Comparison of ENCODE assay signal across 14 cellular contexts in genomic region chr12:124407074-124407473, GRCh38.
A peak's percentile ranks its signal among the peaks of the same experiment; 100 is the strongest.
DNase-seq lines count a peak whose midpoint lies in the region; ATAC-seq and TF ChIP-seq lines count a peak whose summit lies in the region.
"Had no signal": no experiment of that assay in that cellular context is flagged by ENCODE, and none has a peak within 500 bp of the region (broad histone marks: within the 10 kb centered on the region; RNA-seq: fewer than 3 reads in every experiment).

No MANE protein-coding gene starts in this region.

- H3K27ac ChIP-seq in SK-N-SH (ENCODE audit: low read depth in 2 of 2, low read length in 1 of 2) (peak overlapping the region in 1 of 2 experiments; percentile 78; a peak in 2 of 4 replicates), PC-3 (ENCODE audit: low read length) (no peak overlapping the region), neuronal stem cell (replicated peaks; ENCODE audit: low read length) (no peak overlapping the region), right atrium auricular region (no peak overlapping the region)
- H3K27ac ChIP-seq: BLaER1 treated with 17β-estradiol and CSF1 and Interleukin-3, amounts not matched to agents 10 nM and 100 nM had no signal

- H3K79me2 ChIP-seq in SK-N-SH (ENCODE audit: insufficient read depth), result peaks cover 70% of the 10 kb centered on the region
- H3K79me2 ChIP-seq in PC-3 (ENCODE audit: low read length), result peaks cover 27% of the 10 kb centered on the region

- WGBS in SK-N-SH (ENCODE audit: low lambda C conversion rate), result 98% methylated on average over 8 of the region's 8 CpGs
- WGBS in neuronal stem cell (ENCODE audit: extremely low coverage in 2 of 2, insufficient read length in 2 of 2, insufficient replicate concordance in 1 of 2), 2 donors, result no CpG with 5 or more reads among the region's 8 CpGs

- no peaks in the 10 kb centered on the region for H3K27me3 ChIP-seq in SK-N-SH (ENCODE audit: insufficient read depth)
- H3K27me3 ChIP-seq in PC-3 (ENCODE audit: low read length), result no peaks in the 10 kb centered on the region
- no peaks in the 10 kb centered on the region for H3K27me3 ChIP-seq in neuronal stem cell (ENCODE audit: control insufficient read depth in 3 of 3, insufficient read depth in 3 of 3, low read depth in 1 of 3, low read length in 3 of 3)
- H3K27me3 ChIP-seq in right atrium auricular region, result no peaks in the 10 kb centered on the region
- H3K27me3 ChIP-seq: BLaER1 treated with 17β-estradiol and CSF1 and Interleukin-3, amounts not matched to agents 10 nM and 100 nM had no signal

- no TSS peak for BruUV-seq in PC-3 (replicated peaks; lab: Mats Ljungman, UMichigan)

- H3K23ac ChIP-seq in neuronal stem cell (ENCODE audit: low read depth, low read length, poor library complexity), result peak overlapping the region; percentile 95

- no peak overlapping the region for H4K91ac ChIP-seq in neuronal stem cell (ENCODE audit: low read depth, low read length, poor library complexity)

- H2BK5ac ChIP-seq in neuronal stem cell (ENCODE audit: low read length), result no peak overlapping the region

- H2AK5ac ChIP-seq in neuronal stem cell (ENCODE audit: low read depth, low read length), result no peak overlapping the region

- DNase-seq in SK-N-SH, result no peak
- DNase-seq in PC-3, result no peak
- DNase-seq in effector memory CD8-positive, alpha-beta T cell, result no peak
- DNase-seq in neuronal stem cell (ENCODE audit: low spot score), result no peak
- DNase-seq in right atrium auricular region (ENCODE audit: low spot score), result no peak
- DNase-seq in medulla oblongata (ENCODE audit: extremely low spot score), result no peak
- DNase-seq: 8988T, EL, NCI-H69, SHP77 had no signal

- H3K79me1 ChIP-seq in neuronal stem cell (ENCODE audit: low read depth, low read length), result peaks cover 15% of the 10 kb centered on the region

- no peak overlapping the region for H3K18ac ChIP-seq in neuronal stem cell (ENCODE audit: low read length)

- no peak for TF ChIP-seq RAD21 in SK-N-SH (IDR thresholded peaks at IDR 0.05; ENCODE audit: low read length)

- ATAC-seq in SK-N-SH treated with all-trans-retinoic acid at 6 μM for 48 hours (no peak), PC-3 (no peak), GM19023 (IDR thresholded peaks at IDR 0.05; ENCODE audit: unreplicated experiment) (no peak)
- no peak for ATAC-seq in effector memory CD8-positive, alpha-beta T cell (replicated peaks)
- ATAC-seq: Panc1 had no signal

- H4K20me1 ChIP-seq in SK-N-SH (ENCODE audit: insufficient read depth), result peaks cover 27% of the 10 kb centered on the region
- 0 out of 2 replicates have a peak, but pooled peaks cover 1% of the 10 kb centered on the region for H4K20me1 ChIP-seq in PC-3 (ENCODE audit: low read length)

- H3K4ac ChIP-seq in neuronal stem cell (ENCODE audit: low read length), result peak overlapping the region; percentile 6

- no peak overlapping the region for H4K8ac ChIP-seq in neuronal stem cell (ENCODE audit: low read depth, low read length)

- no peak overlapping the region for H3K4me3 Mint-ChIP-seq in effector memory CD8-positive, alpha-beta T cell

- H3K4me1 Mint-ChIP-seq in effector memory CD8-positive, alpha-beta T cell (ENCODE audit: low read depth in 2 of 2), result peaks cover 16 to 24% of the 10 kb centered on the region in 2 donors

- H2BK120ac ChIP-seq in neuronal stem cell (ENCODE audit: low read depth, low read length), result no peak overlapping the region

- H3K4me2 ChIP-seq in SK-N-SH, result no peak overlapping the region
- no peak overlapping the region for H3K4me2 ChIP-seq in PC-3 (ENCODE audit: low read length)
- no peak overlapping the region for H3K4me2 ChIP-seq in neuronal stem cell (ENCODE audit: insufficient read depth, low read length, poor library complexity, severe bottlenecking)
- H3K4me2 ChIP-seq: BLaER1 treated with 17β-estradiol and CSF1 and Interleukin-3, amounts not matched to agents 10 nM and 100 nM had no signal

- CTCF ChIA-PET in SK-N-SH (lab: Yijun Ruan, JAX) (interaction anchor here (0.6 to 5.3 kb wide), 5 partner anchors 9 to 370 kb away, joined by 3 to 37 read pairs (median 3); no protein-coding TSS in a partner anchor), PC-3 (lab: Charles Lee) (no interaction called here)

- no peaks in the 10 kb centered on the region for H3K27me3 Mint-ChIP-seq in effector memory CD8-positive, alpha-beta T cell

- POLR2A ChIA-PET in SK-N-SH (lab: Yijun Ruan, JAX) (interaction anchor here (0.9 kb wide), 1 partner anchor 18 kb away, joined by 3 read pairs; no protein-coding TSS in a partner anchor), PC-3 (lab: Charles Lee; ENCODE audit: unreplicated experiment) (no interaction called here)

- H3K9me3 Mint-ChIP-seq in effector memory CD8-positive, alpha-beta T cell, result no peaks in the 10 kb centered on the region

- H3K9me2 ChIP-seq in SK-N-SH (no peaks in the 10 kb centered on the region), PC-3 (replicated peaks; ENCODE audit: low read length) (no peaks in the 10 kb centered on the region)

- no peaks in the 10 kb centered on the region for H3K9me3 ChIP-seq in SK-N-SH
- no peaks in the 10 kb centered on the region for H3K9me3 ChIP-seq in PC-3 (ENCODE audit: low read length)
- no peaks in the 10 kb centered on the region for H3K9me3 ChIP-seq in neuronal stem cell (replicated peaks in 1 of 2; ENCODE audit: control insufficient read depth in 2 of 2, insufficient read depth in 1 of 2, low read depth in 1 of 2, low read length in 2 of 2)
- H3K9me3 ChIP-seq in right atrium auricular region, result no peaks in the 10 kb centered on the region
- H3K9me3 ChIP-seq: BLaER1 treated with 17β-estradiol and CSF1 and Interleukin-3, amounts not matched to agents 10 nM and 100 nM had no signal

- TF ChIP-seq CTCF in SK-N-SH (IDR thresholded peaks at IDR 0.05) (no peak), PC-3 (conservative IDR thresholded peaks at IDR 0.05; ENCODE audit: low read depth, low read length) (peak; percentile 17; the same call in 1 of the 2 replicates), right atrium auricular region (IDR thresholded peaks at IDR 0.05) (no peak)

- intact Hi-C loops in PC-3 (cut with micrococcal nuclease), result no loop called here

- H3K9ac ChIP-seq in SK-N-SH (no peak overlapping the region), PC-3 (ENCODE audit: low read length) (no peak overlapping the region), neuronal stem cell (ENCODE audit: low read depth, low read length, poor library complexity) (no peak overlapping the region)
- H3K9ac ChIP-seq: BLaER1 treated with 17β-estradiol and CSF1 and Interleukin-3, amounts not matched to agents 10 nM and 100 nM had no signal

- no peak overlapping the region for H2BK12ac ChIP-seq in neuronal stem cell (ENCODE audit: low read length)

- H3K36me3 Mint-ChIP-seq in effector memory CD8-positive, alpha-beta T cell (ENCODE audit: insufficient read depth), result peaks cover 14% of the 10 kb centered on the region

- H3K36me3 ChIP-seq in SK-N-SH (replicated peaks in 1 of 2; ENCODE audit: control insufficient read depth in 1 of 2, insufficient read depth in 2 of 2, low read length in 1 of 2) (peaks cover 4 to 18% of the 10 kb centered on the region in 2 experiments), PC-3 (ENCODE audit: low read depth, low read length) (peaks cover 12% of the 10 kb centered on the region), neuronal stem cell (replicated peaks in 1 of 2; ENCODE audit: control insufficient read depth in 2 of 2, insufficient read depth in 2 of 2, low read length in 2 of 2) (peaks cover 0 to 3% of the 10 kb centered on the region in 2 donors), right atrium auricular region (peaks cover 21% of the 10 kb centered on the region)

- H3K4me3 ChIP-seq in SK-N-SH (ENCODE audit: low read depth in 2 of 2, low read length in 1 of 2) (no peak overlapping the region), PC-3 (ENCODE audit: low read length) (no peak overlapping the region), neuronal stem cell (ENCODE audit: low read length in 2 of 2) (no peak overlapping the region), right atrium auricular region (no peak overlapping the region)
- H3K4me3 ChIP-seq: BLaER1 treated with 17β-estradiol and CSF1 and Interleukin-3, amounts not matched to agents 10 nM and 100 nM had no signal

- peak overlapping the region; percentile 70 to 82 for H3K27ac Mint-ChIP-seq in effector memory CD8-positive, alpha-beta T cell

- H2AFZ ChIP-seq in SK-N-SH (ENCODE audit: low read depth), result no peak overlapping the region
- H2AFZ ChIP-seq in PC-3 (ENCODE audit: low read length), result no peak overlapping the region
- H2AFZ ChIP-seq in neuronal stem cell (ENCODE audit: low read length), result no peak overlapping the region

- H3K4me1 ChIP-seq in SK-N-SH (ENCODE audit: control insufficient read depth in 1 of 2, insufficient read depth in 2 of 2, low read depth in 1 of 2, low read length in 1 of 2) (peaks cover 20 to 78% of the 10 kb centered on the region in 2 experiments; a peak in 3 of 4 replicates), PC-3 (ENCODE audit: insufficient read depth, low read length) (peaks cover 20% of the 10 kb centered on the region), neuronal stem cell (ENCODE audit: control insufficient read depth in 2 of 2, insufficient read depth in 1 of 2, low read depth in 1 of 2, low read length in 2 of 2) (peaks cover 20 to 27% of the 10 kb centered on the region in 2 donors), right atrium auricular region (peaks cover 0 to 66% of the 10 kb centered on the region in 2 donors)

- H3F3A ChIP-seq in SK-N-SH (replicated peaks; ENCODE audit: insufficient read depth), result peaks cover 12% of the 10 kb centered on the region
- no peaks in the 10 kb centered on the region for H3F3A ChIP-seq in PC-3 (ENCODE audit: low read length, unreplicated experiment)

- no peak overlapping the region for H3K14ac ChIP-seq in neuronal stem cell (ENCODE audit: low read length)

- no peak for TF ChIP-seq EP300 in SK-N-SH (IDR thresholded peaks at IDR 0.05; ENCODE audit: borderline replicate concordance in 1 of 2, low read depth in 1 of 2, low read length in 1 of 2)

- H2BK15ac ChIP-seq in neuronal stem cell (ENCODE audit: low read length), result no peak overlapping the region

TF ChIP-seq in SK-N-SH, 30 proteins besides CTCF, POLR2A, EP300 and RAD21 (continues in another document):
- TF ChIP-seq GATA2 (CRISPR knock-in tag; IDR thresholded peaks at IDR 0.05), result no peak
- no peak for TF ChIP-seq NFIC (IDR thresholded peaks at IDR 0.05; ENCODE audit: borderline replicate concordance)
- TF ChIP-seq EZH2phosphoT487 (IDR thresholded peaks at IDR 0.05; ENCODE audit: borderline replicate concordance, low read depth), result no peak
- no peak for TF ChIP-seq POLR2AphosphoS5 (IDR thresholded peaks at IDR 0.05; ENCODE audit: low read depth, low read length)
- no peak for TF ChIP-seq GABPA (IDR thresholded peaks at IDR 0.05; ENCODE audit: low read depth)
- no peak for TF ChIP-seq SIN3A (IDR thresholded peaks at IDR 0.05; ENCODE audit: borderline replicate concordance, low read depth, low read length)

TF ChIP-seq in SK-N-SH treated with all-trans-retinoic acid at 6 μM for 48 hours, 23 proteins besides CTCF, POLR2A, EP300 and RAD21 (continues in another document):
- TF ChIP-seq PPARA (CRISPR knock-in tag; IDR thresholded peaks at IDR 0.05; ENCODE audit: borderline replicate concordance), result no peak
